In the genomic region with DNA sequence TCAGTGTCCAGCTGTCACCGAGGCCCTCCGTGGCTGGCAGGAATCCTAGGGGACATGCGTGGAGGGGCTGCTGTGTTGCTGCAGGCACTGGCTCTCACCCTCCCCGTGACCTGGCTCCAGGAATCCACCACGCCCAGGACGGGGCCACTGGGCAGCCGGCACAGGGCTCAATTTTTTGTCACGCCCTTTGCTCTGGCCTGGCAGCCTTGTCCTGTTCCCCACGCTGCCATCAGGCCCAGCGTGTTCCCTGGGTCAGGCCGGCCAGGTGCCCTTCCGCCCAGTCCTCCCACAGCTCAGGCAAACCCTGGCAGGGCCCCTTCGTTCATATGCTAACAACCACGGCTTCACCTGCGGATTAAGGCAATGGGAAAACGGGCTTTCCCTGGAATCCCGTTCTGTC, we compare ENCODE assay signal across 35 cellular contexts. TPM values are rescaled to one million over a fixed set of nuclear protein-coding genes. Genes with fewer than 3 reads are reported as not detected.
"Had no signal": no experiment of that assay in that cellular context is flagged by ENCODE, and none has a peak within 500 bp of the region (broad histone marks: within the 10 kb centered on the region; RNA-seq: fewer than 3 reads in every experiment).

No MANE protein-coding gene starts in this region.

- H3K27me3 ChIP-seq: breast epithelium, gastroesophageal sphincter, neural progenitor cell, right atrium auricular region, tibial nerve had no signal

- H3K36me3 Mint-ChIP-seq: natural killer cell had no signal

- ATAC-seq: activated CD4-positive, CD25-positive, alpha-beta regulatory T cell treated with anti-CD3 and anti-CD28 coated beads, Interleukin-2, amount 50 U/mL, for 24 hours; activated naive CD8-positive, alpha-beta T cell treated with anti-CD3 and anti-CD28 coated beads, Interleukin-2, amount 50 U/mL, for 24 hours; gastroesophageal sphincter; left cardiac atrium; natural killer cell had no signal

- H3K4me1 ChIP-seq: breast epithelium, gastroesophageal sphincter, neural progenitor cell, right atrium auricular region, tibial nerve had no signal

- H3K4me1 Mint-ChIP-seq: activated CD4-positive, alpha-beta T cell treated with anti-CD3 and anti-CD28 coated beads, Interleukin-2, amount 10 ng/mL, durations not matched to agents 24 days and 14 days; activated naive CD4-positive, alpha-beta T cell treated with anti-CD3 and anti-CD28 coated beads, Interleukin-2, amount 50 U/mL, for 24 hours; activated naive CD8-positive, alpha-beta T cell treated with anti-CD3 and anti-CD28 coated beads, Interleukin-2, amount 50 U/mL, for 24 hours; mesothelial cell of epicardium; natural killer cell; neural progenitor cell had no signal

- H3K9me3 Mint-ChIP-seq: activated CD4-positive, alpha-beta memory T cell treated with anti-CD3 and anti-CD28 coated beads for 36 hours; activated naive CD4-positive, alpha-beta T cell treated with anti-CD3 and anti-CD28 coated beads, Interleukin-2, amount 50 U/mL, for 24 hours; natural killer cell had no signal

- DNase-seq: activated CD4-positive, alpha-beta memory T cell treated with anti-CD3 and anti-CD28 coated beads for 36 hours; activated CD4-positive, alpha-beta T cell treated with anti-CD3 and anti-CD28 coated beads, Interleukin-2, amount 10 ng/mL, durations not matched to agents 24 days and 14 days; activated naive CD8-positive, alpha-beta T cell treated with anti-CD3 and anti-CD28 coated beads, Interleukin-2, amount 50 U/mL, for 24 hours; activated T-cell treated with anti-CD3 and anti-CD28 coated beads, Interleukin-2, amount 50 U/mL, for 48 hours; amygdala; central memory CD4-positive, alpha-beta T cell; head of caudate nucleus; hippocampal formation; left cardiac atrium; mammary epithelial cell; natural killer cell; stimulated activated CD4-positive, alpha-beta T cell treated with anti-CD3 and anti-CD28 coated beads, Interleukin-2, amount 100 ng/mL, for 48 hours; stimulated activated naive CD4-positive, alpha-beta T cell treated with Interleukin-2 at 50 U/mL for 16 hours; SW 1271; T-helper 9 cell had no signal

- H3K4me3 ChIP-seq: breast epithelium, gastroesophageal sphincter, neural progenitor cell, right atrium auricular region, tibial nerve had no signal

- H3K9ac ChIP-seq: neural progenitor cell had no signal

- H3K27me3 Mint-ChIP-seq: activated CD4-positive, alpha-beta memory T cell treated with anti-CD3 and anti-CD28 coated beads for 36 hours; activated CD4-positive, alpha-beta T cell treated with anti-CD3 and anti-CD28 coated beads, Interleukin-2, amount 10 ng/mL, durations not matched to agents 24 days and 14 days; activated naive CD4-positive, alpha-beta T cell treated with anti-CD3 and anti-CD28 coated beads, Interleukin-2, amount 50 U/mL, for 24 hours; activated naive CD8-positive, alpha-beta T cell treated with anti-CD3 and anti-CD28 coated beads, Interleukin-2, amount 50 U/mL, for 24 hours had no signal

- H3K27ac Mint-ChIP-seq: activated CD4-positive, alpha-beta memory T cell treated with anti-CD3 and anti-CD28 coated beads for 36 hours; activated CD4-positive, alpha-beta T cell treated with anti-CD3 and anti-CD28 coated beads, Interleukin-2, amount 10 ng/mL, durations not matched to agents 24 days and 14 days; activated naive CD4-positive, alpha-beta T cell treated with anti-CD3 and anti-CD28 coated beads, Interleukin-2, amount 50 U/mL, for 24 hours; activated naive CD8-positive, alpha-beta T cell treated with anti-CD3 and anti-CD28 coated beads, Interleukin-2, amount 50 U/mL, for 24 hours; activated T-helper 2 cell treated with anti-CD3 and anti-CD28 coated beads, Interferon-gamma antibody, Interleukin-2, Interleukin-4, amounts not matched to agents 10 μg/mL and 5 μg/mL and 100 μg/mL, durations not matched to agents 14 hours and 24 hours and 36 hours; mesothelial cell of epicardium; natural killer cell; neural progenitor cell; T-helper 1 cell treated with Interleukin-12 subunit alpha and Interleukin-12 subunit beta and Interleukin-4 antibody, amounts not matched to agents 30 μg/mL and 1 μg/mL, for 36 hours had no signal

- H3K27ac ChIP-seq: breast epithelium, epithelial cell of prostate, gastroesophageal sphincter, neural progenitor cell, right atrium auricular region, tibial nerve, VCaP had no signal

- H3K4me3 Mint-ChIP-seq: activated CD4-positive, alpha-beta memory T cell treated with anti-CD3 and anti-CD28 coated beads for 36 hours; activated CD4-positive, alpha-beta T cell treated with anti-CD3 and anti-CD28 coated beads, Interleukin-2, amount 10 ng/mL, durations not matched to agents 24 days and 14 days; activated naive CD4-positive, alpha-beta T cell treated with anti-CD3 and anti-CD28 coated beads, Interleukin-2, amount 50 U/mL, for 24 hours; activated naive CD8-positive, alpha-beta T cell treated with anti-CD3 and anti-CD28 coated beads, Interleukin-2, amount 50 U/mL, for 24 hours; mesothelial cell of epicardium; natural killer cell; neural progenitor cell; T-helper 1 cell treated with Interleukin-12 subunit alpha and Interleukin-12 subunit beta and Interleukin-4 antibody, amounts not matched to agents 30 μg/mL and 1 μg/mL, for 36 hours had no signal

- H3K4me2 ChIP-seq: neural progenitor cell had no signal

- H2AFZ ChIP-seq: neural progenitor cell had no signal

- H3K9me3 ChIP-seq: breast epithelium, gastroesophageal sphincter, right atrium auricular region, tibial nerve had no signal

- H3K36me3 ChIP-seq: breast epithelium, gastroesophageal sphincter, neural progenitor cell, right atrium auricular region, tibial nerve had no signal

RNA-seq across cellular contexts. Expression of a gene that starts 37.3 kb away (rescaled TPM):
- total RNA-seq: activated CD4-positive, alpha-beta memory T cell treated with anti-CD3 and anti-CD28 coated beads for 36 hours; activated CD4-positive, alpha-beta T cell treated with anti-CD3 and anti-CD28 coated beads, Interleukin-2, amount 10 ng/mL, durations not matched to agents 24 days and 14 days; activated T-helper 2 cell treated with anti-CD3 and anti-CD28 coated beads, Interferon-gamma antibody, Interleukin-2, Interleukin-4, amounts not matched to agents 10 μg/mL and 5 μg/mL and 100 μg/mL, durations not matched to agents 14 hours and 24 hours and 36 hours; breast epithelium; fibroblast of lung; fibroblast of villous mesenchyme; gastroesophageal sphincter; left cardiac atrium; liver; mammary epithelial cell; mesothelial cell of epicardium; natural killer cell; omental fat pad; pulmonary artery endothelial cell; right atrium auricular region; temporal lobe; tibial nerve; ureter had no signal
- polyA plus RNA-seq: fibroblast of lung, keratinocyte, liver, mammary epithelial cell had no signal
